ENCODE assay signal across 9 cellular contexts in the genomic region with DNA sequence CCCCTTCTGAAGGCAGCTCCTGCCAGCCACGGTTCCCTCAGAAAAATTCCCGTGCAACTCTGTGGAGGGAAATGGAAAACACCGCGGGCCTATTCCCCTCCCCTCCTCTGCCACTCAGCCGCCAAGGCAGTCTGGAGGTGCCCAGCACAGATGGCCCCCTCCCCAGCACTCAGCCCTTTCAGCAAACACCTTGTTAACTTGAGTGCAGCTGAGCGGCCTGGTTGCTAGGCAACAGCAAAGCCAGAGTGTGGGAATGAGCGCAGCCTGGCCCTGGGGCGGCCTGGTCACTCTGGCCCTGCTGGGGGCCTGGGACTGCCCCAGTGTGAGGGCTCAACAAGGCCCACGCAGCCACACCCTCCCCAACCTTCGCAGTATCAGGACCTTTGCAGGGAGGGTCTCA. TPM values are rescaled to one million over a fixed set of nuclear protein-coding genes. Genes with fewer than 3 reads are reported as not detected.
DNase-seq lines count a peak whose midpoint lies in the region; ATAC-seq and TF ChIP-seq lines count a peak whose summit lies in the region.
"Had no signal": no experiment of that assay in that cellular context is flagged by ENCODE, and none has a peak within 500 bp of the region (broad histone marks: within the 10 kb centered on the region; RNA-seq: fewer than 3 reads in every experiment).

No MANE protein-coding gene starts in this region.

- H3K27ac ChIP-seq in SJCRH30: no peak overlapping the region
- no peak overlapping the region for H3K27ac ChIP-seq in left lung

- no peak overlapping the region for H3K4me3 ChIP-seq in SJCRH30
- H3K4me3 ChIP-seq in left lung: no peak overlapping the region

- no peaks in the 10 kb centered on the region for H3K9me3 ChIP-seq in SJCRH30 (replicated peaks)
- H3K9me3 ChIP-seq in left lung: no peaks in the 10 kb centered on the region

- H3K27me3 ChIP-seq in SJCRH30: no peaks in the 10 kb centered on the region
- no peaks in the 10 kb centered on the region for H3K27me3 ChIP-seq in left lung

- H3K36me3 ChIP-seq in SJCRH30: no peaks in the 10 kb centered on the region
- H3K36me3 ChIP-seq in left lung: no peaks in the 10 kb centered on the region

- ATAC-seq in left lung (peak; percentile 88), GM18498 (IDR thresholded peaks at IDR 0.05; ENCODE audit: unreplicated experiment) (no peak), GM21723 (IDR thresholded peaks at IDR 0.05; ENCODE audit: unreplicated experiment) (no peak)

- intact Hi-C loops in left lung (cut with DNase I): no loop called here

- TF ChIP-seq CTCF in left lung (IDR thresholded peaks at IDR 0.05): no peak

- peaks cover 20% of the 10 kb centered on the region for H3K4me1 ChIP-seq in SJCRH30
- peaks cover 7 to 14% of the 10 kb centered on the region in 2 donors for H3K4me1 ChIP-seq in left lung

- peak; percentile 32 for DNase-seq in DMS 273 treated with DMSO at 0.1 percent for 48 hours (lab: John Stamatoyannopoulos, UW)
- DNase-seq in NCI-H187 treated with DMSO at 0.1 percent for 48 hours (lab: John Stamatoyannopoulos, UW): peak; percentile 48
- peak; percentile 31 to 34 for DNase-seq in SJCRH30
- peak; percentile 83 to 87 for DNase-seq in left lung
- no peak for DNase-seq in stimulated activated CD4-positive, alpha-beta T cell treated with anti-CD3 and anti-CD28 coated beads, Interleukin-12 subunit alpha, Interleukin-12 subunit beta, amount 100 ng/mL, for 4 hours
- DNase-seq in cortex of kidney (lab: John Stamatoyannopoulos, UW): no peak
- DNase-seq: erythroblast had no signal

RNA-seq across cellular contexts. Expression of gene CACNA1G, which starts 32.8 kb away (rescaled TPM):
- total RNA-seq in SJCRH30 (2014; rRNA removed; shearing (Covaris generic)): 3.5 and 4.2 TPM in 2 replicates
- total RNA-seq in left lung: 1 to 10 TPM in 1 of 2 donors, under 1 TPM in 1; 0.50 to 4.3 TPM

RNA-seq across cellular contexts. Expression of gene ABCC3, which starts 41.4 kb away (rescaled TPM):
- total RNA-seq in SJCRH30 (2014; rRNA removed; shearing (Covaris generic)): 0.10 and 0.16 TPM in 2 replicates
- total RNA-seq in left lung: 100 to 1,000 TPM in 1 of 2 donors, 10 to 100 TPM in 1; 52.3 to 120 TPM

RNA-seq across cellular contexts. Expression of gene SPATA20, which starts 46.3 kb away (rescaled TPM):
- total RNA-seq in SJCRH30 (2014; rRNA removed; shearing (Covaris generic)): 12.0 and 13.1 TPM in 2 replicates
- 10 to 100 TPM; 37.6 to 57.2 TPM for total RNA-seq in left lung

Comparison
In these comparisons a context has a peak if more than half of its experiments do, and no peak if none do; other contexts are left out.
1. DNase-seq: peak in DMS 273 treated with DMSO at 0.1 percent for 48 hours (single experiment), NCI-H187 treated with DMSO at 0.1 percent for 48 hours (single experiment), SJCRH30 (2 of 2) and left lung (2 of 2); none in stimulated activated CD4-positive, alpha-beta T cell treated with anti-CD3 and anti-CD28 coated beads, Interleukin-12 subunit alpha, Interleukin-12 subunit beta, amount 100 ng/mL, for 4 hours (single experiment) and cortex of kidney (single experiment).
2. RNA of gene ABCC3, which starts 41.4 kb away (total RNA-seq): 52.3 to 120 TPM in left lung; 0.10 to 0.16 TPM in SJCRH30; every median in the first group is over 10 times any median in the second.